Comparison of ENCODE assay signal across 8 cellular contexts in genomic region chr1:26500488-26501175, GRCh38. TPM values are rescaled to one million over a fixed set of nuclear protein-coding genes. Genes with fewer than 3 reads are reported as not detected.
DNase-seq lines count a peak whose midpoint lies in the region; ATAC-seq and TF ChIP-seq lines count a peak whose summit lies in the region.

No MANE protein-coding gene starts in this region.

- H3K36me3 ChIP-seq in KOPT-K1 (ENCODE audit: insufficient read depth, low read length) (no peaks in the 10 kb centered on the region), SJCRH30 (no peaks in the 10 kb centered on the region), suprapubic skin (no peaks in the 10 kb centered on the region)

- peak overlapping the region; percentile 83 for H3K4me3 Mint-ChIP-seq in activated naive CD4-positive, alpha-beta T cell treated with anti-CD3 and anti-CD28 coated beads, Interleukin-2, amount 10 ng/mL, durations not matched to agents 7 days and 5 days

- H3K27ac ChIP-seq in KOPT-K1 (ENCODE audit: low read depth, low read length, poor library complexity, severe bottlenecking), result peak overlapping the region; percentile 93
- peak overlapping the region; percentile 62 for H3K27ac ChIP-seq in SJCRH30
- H3K27ac ChIP-seq in suprapubic skin, result peak overlapping the region; percentile 88

- H3K4me1 ChIP-seq in SJCRH30, result 0 out of 2 replicates have a peak, but pooled peaks cover 2% of the 10 kb centered on the region
- H3K4me1 ChIP-seq in suprapubic skin, result peaks cover 22% of the 10 kb centered on the region

- TF ChIP-seq CTCF in omental fat pad (IDR thresholded peaks at IDR 0.05) (no peak), suprapubic skin (IDR thresholded peaks at IDR 0.05) (no peak)

- peak overlapping the region; percentile 95 for H3K27ac Mint-ChIP-seq in activated naive CD4-positive, alpha-beta T cell treated with anti-CD3 and anti-CD28 coated beads, Interleukin-2, amount 10 ng/mL, durations not matched to agents 7 days and 5 days

- peaks cover 37% of the 10 kb centered on the region for H3K4me1 Mint-ChIP-seq in activated naive CD4-positive, alpha-beta T cell treated with anti-CD3 and anti-CD28 coated beads, Interleukin-2, amount 10 ng/mL, durations not matched to agents 7 days and 5 days

- H3K27me3 Mint-ChIP-seq in activated naive CD4-positive, alpha-beta T cell treated with anti-CD3 and anti-CD28 coated beads, Interleukin-2, amount 10 ng/mL, durations not matched to agents 7 days and 5 days, result no peaks in the 10 kb centered on the region

- H3K4me3 ChIP-seq in SJCRH30 (peak overlapping the region; percentile 68), suprapubic skin (peak overlapping the region; percentile 59)

- WGBS in suprapubic skin, result 5% methylated on average over 13 of the region's 74 CpGs

- H3K9me3 Mint-ChIP-seq in activated naive CD4-positive, alpha-beta T cell treated with anti-CD3 and anti-CD28 coated beads, Interleukin-2, amount 10 ng/mL, durations not matched to agents 7 days and 5 days, result no peaks in the 10 kb centered on the region

- TF ChIP-seq EP300 in suprapubic skin (IDR thresholded peaks at IDR 0.05), result no peak

- CTCF ChIA-PET in activated naive CD4-positive, alpha-beta T cell treated with anti-CD3 and anti-CD28 coated beads, Interleukin-2, amount 10 ng/mL, durations not matched to agents 7 days and 5 days (lab: Charles Lee), result interaction anchor here (0.9 to 5.5 kb wide), 26 partner anchors 10 to 400 kb away, joined by 3 to 51 read pairs (median 4); partner anchors contain the start of genes GPATCH3 and RPS6KA1

- peak in 1 of 2 donors; percentile 26 for TF ChIP-seq POLR2A in suprapubic skin (IDR thresholded peaks at IDR 0.05)

- H3K36me3 Mint-ChIP-seq in activated naive CD4-positive, alpha-beta T cell treated with anti-CD3 and anti-CD28 coated beads, Interleukin-2, amount 10 ng/mL, durations not matched to agents 7 days and 5 days, result no peaks in the 10 kb centered on the region

- ATAC-seq in GM21737 (IDR thresholded peaks at IDR 0.05; ENCODE audit: unreplicated experiment) (peak; percentile 57), omental fat pad (ENCODE audit: low FRiP score) (peak; percentile 87)

- H3K9me3 ChIP-seq in KOPT-K1 (ENCODE audit: insufficient read depth, low read length, poor library complexity, severe bottlenecking) (no peaks in the 10 kb centered on the region), SJCRH30 (replicated peaks) (no peaks in the 10 kb centered on the region), suprapubic skin (no peaks in the 10 kb centered on the region)

- no peaks in the 10 kb centered on the region for H3K27me3 ChIP-seq in SJCRH30
- no peaks in the 10 kb centered on the region for H3K27me3 ChIP-seq in suprapubic skin

- DNase-seq in DMS79 (lab: John Stamatoyannopoulos, UW) (peak; percentile 83), SJCRH30 (peak; percentile 90 to 91), globus pallidus (ENCODE audit: low spot score) (peak; percentile 82), omental fat pad (ENCODE audit: low spot score) (peak; percentile 74), suprapubic skin (ENCODE audit: low spot score in 2 of 2) (peak; percentile 91 to 94)
- DNase-seq in activated naive CD4-positive, alpha-beta T cell treated with anti-CD3 and anti-CD28 coated beads, Interleukin-2, amount 10 ng/mL, durations not matched to agents 7 days and 5 days, result peak; percentile 91

RNA-seq across cellular contexts. Expression of gene HMGN2, which starts 28.4 kb away (rescaled TPM):
- total RNA-seq in SJCRH30 (2014; rRNA removed; shearing (Covaris generic)), result 1,603 and 1,653 TPM in 2 replicates
- total RNA-seq in omental fat pad (100 to 1,000 TPM; 108 to 161 (median 121) TPM), suprapubic skin (100 to 1,000 TPM; 101 to 194 (median 146) TPM)

RNA-seq across cellular contexts. Expression of gene RPS6KA1, which starts 28.9 kb away (rescaled TPM):
- total RNA-seq in SJCRH30 (2014; rRNA removed; shearing (Covaris generic)), result 22.5 and 22.7 TPM in 2 replicates
- 10 to 100 TPM; 11.4 to 46.1 (median 28.1) TPM for total RNA-seq in omental fat pad
- total RNA-seq in suprapubic skin, result 10 to 100 TPM; 37.8 to 50.9 (median 43.7) TPM

Comparison
In these comparisons a context has a peak if more than half of its experiments do, and no peak if none do; other contexts are left out.
1. Peak in every context shown above with its lines: DNase-seq, ATAC-seq, H3K4me3 ChIP-seq and H3K27ac ChIP-seq.